Comparison of ENCODE assay signal across 8 cellular contexts in genomic region chr21:44817914-44818635, GRCh38. TPM values are rescaled to one million over a fixed set of nuclear protein-coding genes. Genes with fewer than 3 reads are reported as not detected.
DNase-seq lines count a peak whose midpoint lies in the region; ATAC-seq and TF ChIP-seq lines count a peak whose summit lies in the region.

Gene SUMO3, minus strand, starts transcription at chr21:44818062. Its CDS starts 94 bp downstream, at chr21:44817968.

- intact Hi-C loops in activated B cell treated with CpG ODN at 0.5 μM for 24 hours (cut with micrococcal nuclease) = loop anchor here (1.0 to 10.0 kb wide), 7 partner anchors 17 to 479 kb away; partner anchors contain the start of genes ADARB1, CFAP410, POFUT2 and PTTG1IP

- CTCF ChIA-PET in activated B cell treated with CpG ODN at 0.5 μM for 24 hours (lab: Charles Lee) = no interaction called here

- peak; percentile 48 for DNase-seq in NCI-H146 (lab: John Stamatoyannopoulos, UW)
- DNase-seq in NCI-H146 treated with DMSO at 0.1 percent for 48 hours (lab: John Stamatoyannopoulos, UW; ENCODE audit: unreplicated experiment) = no peak
- DNase-seq in NCI-H1694 (lab: John Stamatoyannopoulos, UW) = peak; percentile 29
- peak; percentile 96 for DNase-seq in activated B cell treated with CpG ODN at 0.5 μM for 24 hours
- DNase-seq in cardiac fibroblast (ENCODE audit: low read depth in 2 of 2) = peak; percentile 79 to 88
- DNase-seq in inferior parietal cortex (ENCODE audit: extremely low spot score) = peak; percentile 69
- peak; percentile 61 for DNase-seq in smooth muscle cell of the brain vasculature (ENCODE audit: low read depth, low spot score)

- ATAC-seq in HG02610 (IDR thresholded peaks at IDR 0.05; ENCODE audit: unreplicated experiment) (peak; percentile 54), activated B cell treated with CpG ODN at 0.5 μM for 24 hours (ENCODE audit: low read depth) (peak; percentile 69)

- H3K4me3 Mint-ChIP-seq in activated B cell treated with CpG ODN at 0.5 μM for 24 hours = peak within 1 kb of the TSS; percentile 67

- peak within 1 kb of the TSS; percentile 71 to 72 for H3K4me3 ChIP-seq in cardiac fibroblast (replicated peaks in 1 of 2; ENCODE audit: low read depth in 2 of 2, low read length in 2 of 2)

- H3K36me3 Mint-ChIP-seq in activated B cell treated with CpG ODN at 0.5 μM for 24 hours (ENCODE audit: low read depth) = peaks cover 6% of the 10 kb centered on the region

- no peak within 1 kb of the TSS for H3K27ac Mint-ChIP-seq in activated B cell treated with CpG ODN at 0.5 μM for 24 hours

- peaks cover 12% of the 10 kb centered on the region for H3K4me1 Mint-ChIP-seq in activated B cell treated with CpG ODN at 0.5 μM for 24 hours

- peaks cover 6% of the 10 kb centered on the region for H3K9me3 Mint-ChIP-seq in activated B cell treated with CpG ODN at 0.5 μM for 24 hours

- POLR2A ChIA-PET in activated B cell treated with CpG ODN at 0.5 μM for 24 hours (lab: Charles Lee) = interaction anchor here (0.8 to 1.5 kb wide), 11 partner anchors 10 to 113 kb away, joined by 3 to 17 read pairs (median 4); partner anchors contain the start of genes PTTG1IP and UBE2G2

- no peak for TF ChIP-seq CTCF in activated B cell treated with CpG ODN at 0.5 μM for 24 hours (IDR thresholded peaks at IDR 0.05)
- no peak for TF ChIP-seq CTCF in cardiac fibroblast (IDR thresholded peaks at IDR 0.05; ENCODE audit: low read depth, low read length)

- H3K27me3 Mint-ChIP-seq in activated B cell treated with CpG ODN at 0.5 μM for 24 hours = no peaks in the 10 kb centered on the region

RNA-seq across cellular contexts. Expression of gene SUMO3, which starts in this region (rescaled TPM):
- total RNA-seq in activated B cell treated with CpG ODN at 0.5 μM for 24 hours = 63.2 and 66.0 TPM in 2 replicates
